Comparison of ENCODE assay signal across 8 cellular contexts in genomic region chr16:50065241-50065623, GRCh38. TPM values are rescaled to one million over a fixed set of nuclear protein-coding genes. Genes with fewer than 3 reads are reported as not detected.
A peak's percentile ranks its signal among the peaks of the same experiment; 100 is the strongest.
DNase-seq lines count a peak whose midpoint lies in the region; ATAC-seq and TF ChIP-seq lines count a peak whose summit lies in the region.

No MANE protein-coding gene starts in this region.

- H3K9me3 ChIP-seq in Panc1 (ENCODE audit: control insufficient read depth, insufficient read depth, low read depth, low read length): no peaks in the 10 kb centered on the region

- H3K4me1 ChIP-seq in Panc1 (ENCODE audit: control insufficient read depth, insufficient read depth, low read length): no peaks in the 10 kb centered on the region
- peaks cover 12% of the 10 kb centered on the region for H3K4me1 ChIP-seq in rectal smooth muscle tissue (ENCODE audit: control insufficient read depth, insufficient read depth, low read length)

- H3K36me3 ChIP-seq in GM06990 (ENCODE audit: control insufficient read depth, insufficient read depth, low read length) (peaks cover 2% of the 10 kb centered on the region; the same call in 1 of the 2 replicates), Panc1 (ENCODE audit: control insufficient read depth, insufficient read depth, low read length) (peaks cover 2% of the 10 kb centered on the region; the same call in 1 of the 2 replicates), rectal smooth muscle tissue (ENCODE audit: control insufficient read depth, insufficient read depth, low read length) (no peaks in the 10 kb centered on the region)

- in situ Hi-C loops in Panc1 (cut with HindIII; ENCODE audit: low pct_unique_long_range_greater_than_20kb, low sequenced_read_pairs): no loop called here

- no peak for TF ChIP-seq CTCF in GM06990 (IDR thresholded peaks at IDR 0.05; ENCODE audit: insufficient read depth, low read length, poor library complexity, severe bottlenecking)
- TF ChIP-seq CTCF in Panc1 (IDR thresholded peaks at IDR 0.05): no peak
- TF ChIP-seq CTCF in epithelial cell of esophagus (IDR thresholded peaks at IDR 0.05; ENCODE audit: insufficient read depth, low read depth, low read length, missing control alignments): no peak

- no peak for ATAC-seq in Panc1
- no peak for ATAC-seq in HG03442 (IDR thresholded peaks at IDR 0.05; ENCODE audit: unreplicated experiment)

- no peak overlapping the region for H3K9ac ChIP-seq in rectal smooth muscle tissue (ENCODE audit: low read length)

- H3K4me3 ChIP-seq in GM06990 (replicated peaks; ENCODE audit: low read depth, low read length) (peak overlapping the region; percentile 42), Panc1 (ENCODE audit: low read depth in 2 of 2, low read length in 2 of 2) (peak overlapping the region; percentile 84 to 87), epithelial cell of esophagus (ENCODE audit: low read length) (peak overlapping the region; percentile 40), rectal smooth muscle tissue (ENCODE audit: low read length) (peak overlapping the region; percentile 56)

- H3K27ac ChIP-seq in Panc1 (ENCODE audit: low read length): peak overlapping the region; percentile 83
- H3K27ac ChIP-seq in rectal smooth muscle tissue (ENCODE audit: low read depth, low read length): peak overlapping the region; percentile 50

- CTCF ChIA-PET in Panc1 (lab: Charles Lee): no interaction called here

- H3K27me3 ChIP-seq in GM06990 (replicated peaks; ENCODE audit: control insufficient read depth, insufficient read depth, low read length) (no peaks in the 10 kb centered on the region), Panc1 (ENCODE audit: control insufficient read depth, insufficient read depth, low read length) (no peaks in the 10 kb centered on the region), rectal smooth muscle tissue (ENCODE audit: control insufficient read depth, insufficient read depth, low read length) (no peaks in the 10 kb centered on the region)

- POLR2A ChIA-PET in Panc1 (lab: Charles Lee): no interaction called here

- DNase-seq in GM06990 (ENCODE audit: extremely low read depth, insufficient read length): no peak
- DNase-seq in Panc1 (ENCODE audit: low read depth, low spot score): no peak
- DNase-seq in epithelial cell of esophagus (ENCODE audit: low read depth): no peak
- no peak for DNase-seq in stimulated activated CD4-positive, alpha-beta T cell treated with anti-CD3 and anti-CD28 coated beads, Interleukin-1b, Interleukin-23, amount 100 ng/mL, for 48 hours
- no peak for DNase-seq in stimulated activated CD4-positive, alpha-beta T cell treated with anti-CD3 and anti-CD28 coated beads, Interleukin-15, amount 100 ng/mL, for 24 hours
- DNase-seq in dedifferentiated amniotic fluid mesenchymal stem cell (ENCODE audit: extremely low spot score): no peak

- TSS peak; percentile 84 for BruUV-seq in Panc1 (replicated peaks; lab: Mats Ljungman, UMichigan)

- intact Hi-C loops in Panc1 (cut with micrococcal nuclease; ENCODE audit: unreplicated experiment): no loop called here

RNA-seq across cellular contexts. Expression of gene HEATR3, which starts 0.5 kb away (rescaled TPM):
- total RNA-seq in Panc1 (2021; ENCODE audit: unreplicated experiment): 18.6 TPM
- polyA plus RNA-seq in Panc1 (2012; ENCODE audit: insufficient read length): 10.2 TPM

RNA-seq across cellular contexts. Expression of gene CNEP1R1, which starts 40.2 kb away (rescaled TPM):
- total RNA-seq in Panc1 (2021; ENCODE audit: unreplicated experiment): 22.0 TPM
- polyA plus RNA-seq in Panc1 (2012; ENCODE audit: insufficient read length): 12.5 TPM
